13 cellular contexts compared by ENCODE assay signal in the genomic region with DNA sequence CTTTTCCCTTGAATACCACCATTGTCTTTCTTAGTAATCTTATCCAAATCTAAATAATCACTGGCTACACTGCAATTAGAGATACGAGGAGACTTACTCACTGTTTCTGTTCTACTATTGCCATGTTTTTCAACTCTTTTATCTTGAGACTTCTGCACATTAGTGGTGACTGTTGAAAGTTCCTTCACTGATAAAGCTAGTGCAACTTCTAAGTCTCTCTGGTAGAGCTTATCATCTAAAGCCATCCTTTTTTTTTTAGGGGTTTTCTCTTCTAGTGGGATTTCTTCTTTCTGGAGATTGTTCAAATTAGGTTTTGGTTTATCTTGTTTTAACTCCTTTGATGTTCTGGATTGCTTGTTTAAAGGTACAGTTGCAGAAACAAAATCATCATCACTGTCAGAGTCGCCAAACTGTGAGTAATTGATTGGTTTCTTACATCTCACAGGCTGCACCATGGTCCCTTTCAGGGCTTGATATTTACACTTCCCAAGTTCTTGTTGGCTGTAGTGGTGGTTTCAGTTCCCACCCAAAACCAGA. TPM values are rescaled to one million over a fixed set of nuclear protein-coding genes. Genes with fewer than 3 reads are reported as not detected.
DNase-seq lines count a peak whose midpoint lies in the region; ATAC-seq and TF ChIP-seq lines count a peak whose summit lies in the region.
"Had no signal": no experiment of that assay in that cellular context is flagged by ENCODE, and none has a peak within 500 bp of the region (broad histone marks: within the 10 kb centered on the region; RNA-seq: fewer than 3 reads in every experiment).

No MANE protein-coding gene starts in this region.

- no peaks in the 10 kb centered on the region for H3K9me2 ChIP-seq in OCI-LY7 (ENCODE audit: insufficient read depth, low read length)

- intact Hi-C loops in OCI-LY7 (cut with micrococcal nuclease; ENCODE audit: unreplicated experiment): loop anchor here (5.0 kb wide), 1 partner anchor 37 kb away; a partner anchor contains a TSS

- peaks cover 69% of the 10 kb centered on the region for H3K36me3 ChIP-seq in OCI-LY7 (ENCODE audit: insufficient read depth, low read length)

- peaks cover 71% of the 10 kb centered on the region for H3K4me1 ChIP-seq in OCI-LY7 (ENCODE audit: insufficient read depth, low read length, poor library complexity, severe bottlenecking)

- peak in 1 of 2 donors; percentile 46 for ATAC-seq in natural killer cell treated with Interleukin-12 subunit alpha and Interleukin-12 subunit beta and Interleukin-15 and Interleukin-18, amount 100 ng/mL, for 72 hours

- peaks cover 42% of the 10 kb centered on the region for H3K36me3 Mint-ChIP-seq in T-helper 1 cell treated with Interleukin-12 subunit alpha and Interleukin-12 subunit beta and Interleukin-4 antibody, amounts not matched to agents 30 μg/mL and 1 μg/mL, for 36 hours (ENCODE audit: low read depth)
- peaks cover 34% of the 10 kb centered on the region for H3K36me3 Mint-ChIP-seq in natural killer cell treated with Interleukin-12 subunit alpha and Interleukin-12 subunit beta and Interleukin-15 and Interleukin-18, amount 100 ng/mL, for 72 hours

- no peaks in the 10 kb centered on the region for H3K27me3 Mint-ChIP-seq in T-helper 1 cell treated with Interleukin-12 subunit alpha and Interleukin-12 subunit beta and Interleukin-4 antibody, amounts not matched to agents 30 μg/mL and 1 μg/mL, for 36 hours (ENCODE audit: low read depth)
- H3K27me3 Mint-ChIP-seq in natural killer cell treated with Interleukin-12 subunit alpha and Interleukin-12 subunit beta and Interleukin-15 and Interleukin-18, amount 100 ng/mL, for 72 hours: no peaks in the 10 kb centered on the region

- H3K4me3 ChIP-seq in OCI-LY7 (ENCODE audit: low read depth, low read length, poor library complexity, severe bottlenecking): no peak overlapping the region
- H3K4me3 ChIP-seq: SJSA1, suprapubic skin had no signal

- CTCF ChIA-PET in OCI-LY7 (lab: Charles Lee; ENCODE audit: unreplicated experiment): no interaction called here

- no peak for TF ChIP-seq CTCF in OCI-LY7 (conservative IDR thresholded peaks at IDR 0.05; ENCODE audit: low read length)
- no peak for TF ChIP-seq CTCF in GM10266 (IDR thresholded peaks at IDR 0.05; ENCODE audit: control insufficient read depth, insufficient read depth, low read depth, missing control alignments)

- H3K27ac Mint-ChIP-seq in T-helper 1 cell treated with Interleukin-12 subunit alpha and Interleukin-12 subunit beta and Interleukin-4 antibody, amounts not matched to agents 30 μg/mL and 1 μg/mL, for 36 hours: peak overlapping the region; percentile 13
- H3K27ac Mint-ChIP-seq in natural killer cell treated with Interleukin-12 subunit alpha and Interleukin-12 subunit beta and Interleukin-15 and Interleukin-18, amount 100 ng/mL, for 72 hours: peak overlapping the region; percentile 11 to 36

- H3K4me2 ChIP-seq in OCI-LY7 (ENCODE audit: low read length): no peak overlapping the region

- DNase-seq in T-helper 1 cell (no peak), OCI-LY7 (ENCODE audit: low spot score) (no peak), amniotic epithelial cell (ENCODE audit: low read depth) (peak; percentile 84), GM10266 (ENCODE audit: extremely low spot score) (no peak), glomerular visceral epithelial cell (ENCODE audit: extremely low spot score) (no peak), NCI-H146 treated with DMSO at 0.1 percent for 48 hours (lab: John Stamatoyannopoulos, UW; ENCODE audit: unreplicated experiment) (no peak)
- no peak for DNase-seq in natural killer cell treated with Interleukin-12 subunit alpha and Interleukin-12 subunit beta and Interleukin-15 and Interleukin-18, amount 100 ng/mL, for 72 hours (ENCODE audit: low spot score)
- DNase-seq: NCI-H1092, NCI-H526 treated with DMSO at 0.1 percent for 48 hours had no signal

- peaks cover 27% of the 10 kb centered on the region for H3K9me3 Mint-ChIP-seq in T-helper 1 cell treated with Interleukin-12 subunit alpha and Interleukin-12 subunit beta and Interleukin-4 antibody, amounts not matched to agents 30 μg/mL and 1 μg/mL, for 36 hours
- no peaks in the 10 kb centered on the region for H3K9me3 Mint-ChIP-seq in natural killer cell treated with Interleukin-12 subunit alpha and Interleukin-12 subunit beta and Interleukin-15 and Interleukin-18, amount 100 ng/mL, for 72 hours

- peaks cover 100% of the 10 kb centered on the region for H3K79me2 ChIP-seq in OCI-LY7 (ENCODE audit: insufficient read depth, low read depth, low read length)

- no TSS peak for BruUV-seq in OCI-LY7 (replicated peaks; lab: Mats Ljungman, UMichigan)

- peaks cover 59% of the 10 kb centered on the region for H3K9me3 ChIP-seq in OCI-LY7 (ENCODE audit: low read length)

- H2AFZ ChIP-seq in OCI-LY7 (ENCODE audit: low read length): no peak overlapping the region

- peaks cover 43% of the 10 kb centered on the region for H3K4me1 Mint-ChIP-seq in T-helper 1 cell treated with Interleukin-12 subunit alpha and Interleukin-12 subunit beta and Interleukin-4 antibody, amounts not matched to agents 30 μg/mL and 1 μg/mL, for 36 hours (ENCODE audit: low read depth)
- H3K4me1 Mint-ChIP-seq in natural killer cell treated with Interleukin-12 subunit alpha and Interleukin-12 subunit beta and Interleukin-15 and Interleukin-18, amount 100 ng/mL, for 72 hours (ENCODE audit: low read depth in 2 of 2): peaks cover 50 to 54% of the 10 kb centered on the region in 2 donors

- peak overlapping the region; percentile 57 for H3K27ac ChIP-seq in OCI-LY7 (ENCODE audit: low read depth, low read length, poor library complexity, severe bottlenecking)
- H3K27ac ChIP-seq: SJSA1, suprapubic skin had no signal

- POLR2A ChIA-PET in OCI-LY7 (lab: Charles Lee): interaction anchor here (0.5 to 4.5 kb wide), 3 partner anchors 15 to 37 kb away, joined by 3 to 23 read pairs (median 7); a partner anchor contains a TSS

- H3K4me3 Mint-ChIP-seq in T-helper 1 cell treated with Interleukin-12 subunit alpha and Interleukin-12 subunit beta and Interleukin-4 antibody, amounts not matched to agents 30 μg/mL and 1 μg/mL, for 36 hours: no peak overlapping the region
- H3K4me3 Mint-ChIP-seq in natural killer cell treated with Interleukin-12 subunit alpha and Interleukin-12 subunit beta and Interleukin-15 and Interleukin-18, amount 100 ng/mL, for 72 hours: peak overlapping the region; percentile 4

- H4K20me1 ChIP-seq in OCI-LY7 (ENCODE audit: insufficient read depth, low read length): no peaks in the 10 kb centered on the region; the same call in 1 of the 2 replicates

RNA-seq across cellular contexts. Expression of a gene that starts 37.7 kb away (rescaled TPM):
- 24.9 and 35.2 TPM in 2 replicates for total RNA-seq in OCI-LY7 (2014; rRNA removed; shearing (Covaris generic))
- total RNA-seq in OCI-LY7 (2022): 38.1 and 46.2 TPM in 2 replicates
- total RNA-seq in natural killer cell treated with Interleukin-12 subunit alpha and Interleukin-12 subunit beta and Interleukin-15 and Interleukin-18, amount 100 ng/mL, for 72 hours: 10 to 100 TPM; 41.2 to 63.6 TPM

RNA-seq across cellular contexts. Expression of a gene that starts 58.1 kb away (rescaled TPM):
- total RNA-seq in OCI-LY7 (2014; rRNA removed; shearing (Covaris generic)): 0.59 and 1.1 TPM in 2 replicates
- 2.4 and 3.1 TPM in 2 replicates for total RNA-seq in OCI-LY7 (2022)
- total RNA-seq in natural killer cell treated with Interleukin-12 subunit alpha and Interleukin-12 subunit beta and Interleukin-15 and Interleukin-18, amount 100 ng/mL, for 72 hours: 1 to 10 TPM; 3.4 to 8.7 TPM
- total RNA-seq: epithelial cell of proximal tubule had no signal
